36 cellular contexts compared by ENCODE assay signal in the genomic region with DNA sequence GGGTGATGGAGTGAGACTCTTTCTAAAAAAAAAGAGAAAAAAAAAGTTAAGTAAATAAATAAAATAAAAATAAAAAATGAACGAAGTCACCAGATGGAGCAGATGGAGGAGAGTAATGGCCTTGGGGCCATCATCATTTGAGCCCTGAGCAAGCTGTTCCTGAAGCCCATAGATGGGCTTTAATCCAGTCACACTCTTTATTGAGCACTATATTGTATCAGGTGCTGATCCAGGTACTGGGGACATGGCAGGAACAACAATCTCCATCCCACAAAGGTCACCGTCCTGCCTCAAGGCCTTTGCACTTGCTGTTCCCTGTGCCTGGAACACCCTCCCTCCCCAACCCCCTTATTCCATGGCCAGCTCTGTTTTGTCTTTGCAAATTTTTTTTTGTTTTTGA. TPM values are rescaled to one million over a fixed set of nuclear protein-coding genes. Genes with fewer than 3 reads are reported as not detected.
"Had no signal": no experiment of that assay in that cellular context is flagged by ENCODE, and none has a peak within 500 bp of the region (broad histone marks: within the 10 kb centered on the region; RNA-seq: fewer than 3 reads in every experiment).

No MANE protein-coding gene starts in this region.

- H3K4me2 ChIP-seq: neural progenitor cell, smooth muscle cell had no signal

- H3K27me3 Mint-ChIP-seq: stimulated activated naive CD8-positive, alpha-beta T cell treated with anti-CD3 and anti-CD28 coated beads, Interleukin-15, amount 100 ng/mL, for 72 hours had no signal

- H3K36me3 ChIP-seq: neural progenitor cell, ovary, spleen, suprapubic skin, thyroid gland, tibial nerve, upper lobe of left lung, vagina had no signal

- H3K9ac ChIP-seq: neural progenitor cell, parathyroid adenoma had no signal

- H3K27ac ChIP-seq: neural progenitor cell, ovary, parathyroid adenoma, psoas muscle, spleen, suprapubic skin, testis, thyroid gland, tibial nerve, upper lobe of left lung, vagina had no signal

- H3K27ac Mint-ChIP-seq: neural progenitor cell; progenitor cell of endocrine pancreas; stimulated activated effector memory CD8-positive, alpha-beta T cell treated with anti-CD3 and anti-CD28 coated beads, Interleukin-12 subunit alpha, Interleukin-12 subunit beta, amount 100 ng/mL, for 72 hours; stimulated activated naive CD8-positive, alpha-beta T cell treated with anti-CD3 and anti-CD28 coated beads, Interleukin-15, amount 100 ng/mL, for 72 hours had no signal

- H3K36me3 Mint-ChIP-seq: natural killer cell; stimulated activated effector memory CD8-positive, alpha-beta T cell treated with anti-CD3 and anti-CD28 coated beads, Interleukin-12 subunit alpha, Interleukin-12 subunit beta, amount 100 ng/mL, for 72 hours had no signal

- H3K4me1 ChIP-seq: neural progenitor cell, parathyroid adenoma, psoas muscle, testis had no signal

- ATAC-seq: naive thymus-derived CD4-positive, alpha-beta T cell; natural killer cell; psoas muscle; right cardiac atrium; sciatic nerve; stimulated activated effector memory CD8-positive, alpha-beta T cell treated with anti-CD3 and anti-CD28 coated beads, Interleukin-12 subunit alpha, Interleukin-12 subunit beta, amount 100 ng/mL, for 72 hours; stimulated activated naive CD8-positive, alpha-beta T cell treated with anti-CD3 and anti-CD28 coated beads, Interleukin-15, amount 100 ng/mL, for 72 hours; stimulated activated naive CD8-positive, alpha-beta T cell treated with anti-CD3 and anti-CD28 coated beads, Interleukin-15, Interleukin-2, amounts not matched to agents 100 U/mL and 50 U/mL, for 24 hours had no signal

- H2AFZ ChIP-seq: neural progenitor cell, parathyroid adenoma had no signal

- H3K4me3 ChIP-seq: neural progenitor cell, ovary, psoas muscle, skin epidermis, smooth muscle cell, spleen, suprapubic skin, testis, thyroid gland, tibial nerve, upper lobe of left lung, vagina had no signal

- H3K27me3 ChIP-seq: neural progenitor cell, ovary, suprapubic skin, testis, thyroid gland, tibial nerve, vagina had no signal

- H3K79me2 ChIP-seq: parathyroid adenoma had no signal

- DNase-seq: naive thymus-derived CD4-positive, alpha-beta T cell; natural killer cell; occipital lobe; ovary; posterior cingulate gyrus; psoas muscle; right cardiac atrium; spleen; stimulated activated CD4-positive, alpha-beta T cell treated with anti-CD3 and anti-CD28 coated beads, Interleukin-12 subunit alpha, Interleukin-12 subunit beta, amount 100 ng/mL, for 4 hours; stimulated activated CD4-positive, alpha-beta T cell treated with anti-CD3 and anti-CD28 coated beads, Interleukin-2, amount 100 ng/mL, for 24 hours; stimulated activated CD4-positive, alpha-beta T cell treated with anti-CD3 and anti-CD28 coated beads, Interleukin-2, amount 100 ng/mL, for 48 hours; stimulated activated CD4-positive, alpha-beta T cell treated with anti-CD3 and anti-CD28 coated beads, Interleukin-4, amount 100 ng/mL, for 24 hours; stimulated activated naive CD4-positive, alpha-beta T cell; stimulated activated naive CD8-positive, alpha-beta T cell treated with anti-CD3 and anti-CD28 coated beads, Interleukin-15, amount 100 ng/mL, for 72 hours; stimulated activated naive CD8-positive, alpha-beta T cell treated with anti-CD3 and anti-CD28 coated beads, Interleukin-15, Interleukin-2, amounts not matched to agents 100 U/mL and 50 U/mL, for 24 hours; substantia nigra; testis; thyroid gland; trophoblast cell; upper lobe of left lung had no signal

- FAIRE-seq: urothelium cell line had no signal

- H3K4me3 Mint-ChIP-seq: neural progenitor cell; stimulated activated effector memory CD8-positive, alpha-beta T cell treated with anti-CD3 and anti-CD28 coated beads, Interleukin-12 subunit alpha, Interleukin-12 subunit beta, amount 100 ng/mL, for 72 hours; stimulated activated naive CD8-positive, alpha-beta T cell treated with anti-CD3 and anti-CD28 coated beads, Interleukin-15, amount 100 ng/mL, for 72 hours had no signal

- H3K9me3 Mint-ChIP-seq: natural killer cell; nephron; neural progenitor cell; stimulated activated effector memory CD8-positive, alpha-beta T cell treated with anti-CD3 and anti-CD28 coated beads, Interleukin-12 subunit alpha, Interleukin-12 subunit beta, amount 100 ng/mL, for 72 hours; stimulated activated naive CD8-positive, alpha-beta T cell treated with anti-CD3 and anti-CD28 coated beads, Interleukin-15, amount 100 ng/mL, for 72 hours had no signal

- H3K9me3 ChIP-seq: ovary, psoas muscle, spleen, suprapubic skin, testis, thyroid gland, tibial nerve, upper lobe of left lung, vagina had no signal

RNA-seq across cellular contexts. Expression of gene NFILZ, which starts 16.0 kb away (rescaled TPM):
- total RNA-seq: naive thymus-derived CD4-positive, alpha-beta T cell; natural killer cell; occipital lobe; osteoblast; ovary; progenitor cell of endocrine pancreas; psoas muscle; renal cortical epithelial cell; right cardiac atrium; sciatic nerve; smooth muscle cell; spleen; suprapubic skin; thyroid gland; tibial nerve; upper lobe of left lung; ureter; vagina had no signal
- polyA plus RNA-seq: naive thymus-derived CD4-positive, alpha-beta T cell; neural cell; ovary; psoas muscle; right cardiac atrium; smooth muscle cell; spleen had no signal

RNA-seq across cellular contexts. Expression of gene MYO1F, which starts 37.2 kb away (rescaled TPM):
- total RNA-seq: smooth muscle cell had no signal
